Comparison of ENCODE assay signal across 8 cellular contexts in genomic region chr1:154407866-154408777, GRCh38. TPM values are rescaled to one million over a fixed set of nuclear protein-coding genes. Genes with fewer than 3 reads are reported as not detected.
A peak's percentile ranks its signal among the peaks of the same experiment; 100 is the strongest.
DNase-seq lines count a peak whose midpoint lies in the region; ATAC-seq and TF ChIP-seq lines count a peak whose summit lies in the region.

No MANE protein-coding gene starts in this region.

- H3F3A ChIP-seq in SK-N-SH (replicated peaks; ENCODE audit: insufficient read depth) = peaks cover 4% of the 10 kb centered on the region

- no peak for TF ChIP-seq CTCF in SK-N-SH (IDR thresholded peaks at IDR 0.05)

- H3K4me1 ChIP-seq in SK-N-SH (ENCODE audit: control insufficient read depth in 1 of 2, insufficient read depth in 2 of 2, low read depth in 1 of 2, low read length in 1 of 2) (peaks cover 3 to 12% of the 10 kb centered on the region in 2 experiments; a peak in 2 of 4 replicates), subcutaneous abdominal adipose tissue (ENCODE audit: control insufficient read depth in 5 of 5, insufficient read depth in 5 of 5, low read length in 5 of 5) (peaks cover 13 to 63% (median 49%) of the 10 kb centered on the region in 5 donors)

- ATAC-seq in SK-N-SH treated with all-trans-retinoic acid at 6 μM for 48 hours = no peak
- ATAC-seq in activated T-helper 17 cell treated with anti-CD3 and anti-CD28 coated beads, Interleukin-2, amount 50 U/mL, for 72 hours (replicated peaks) = peak; percentile 3
- ATAC-seq in GM18870 (IDR thresholded peaks at IDR 0.05; ENCODE audit: unreplicated experiment) = no peak

- no peak overlapping the region for H3K9ac ChIP-seq in SK-N-SH
- H3K9ac ChIP-seq in subcutaneous abdominal adipose tissue (ENCODE audit: low read length in 5 of 5) = peak overlapping the region; percentile 53 to 99 (median 96)

- H3K9me2 ChIP-seq in SK-N-SH = no peaks in the 10 kb centered on the region

- H4K20me1 ChIP-seq in SK-N-SH (ENCODE audit: insufficient read depth) = no peaks in the 10 kb centered on the region

- peak overlapping the region; percentile 91 for H3K4me3 Mint-ChIP-seq in activated T-helper 17 cell treated with anti-CD3 and anti-CD28 coated beads, Interleukin-2, amount 50 U/mL, for 72 hours

- H3K4me3 ChIP-seq in SK-N-SH (ENCODE audit: low read depth in 2 of 2, low read length in 1 of 2) = no peak overlapping the region
- H3K4me3 ChIP-seq in subcutaneous abdominal adipose tissue (ENCODE audit: low read depth in 1 of 5, low read length in 5 of 5) = peak overlapping the region; percentile 76 to 96 (median 92)

- CTCF ChIA-PET in SK-N-SH (lab: Yijun Ruan, JAX) = interaction anchor here (0.6 to 1.1 kb wide), 3 partner anchors 9 to 73 kb away, joined by 3 read pairs; no protein-coding TSS in a partner anchor

- H3K27me3 ChIP-seq in SK-N-SH (ENCODE audit: insufficient read depth) (no peaks in the 10 kb centered on the region), subcutaneous abdominal adipose tissue (ENCODE audit: control insufficient read depth in 5 of 5, insufficient read depth in 4 of 5, low read length in 5 of 5) (no peaks in the 10 kb centered on the region)

- 90% methylated on average over 8 of the region's 8 CpGs for WGBS in SK-N-SH (ENCODE audit: low lambda C conversion rate)

- no peak for TF ChIP-seq RAD21 in SK-N-SH (IDR thresholded peaks at IDR 0.05; ENCODE audit: low read length)

- H3K27ac Mint-ChIP-seq in activated T-helper 17 cell treated with anti-CD3 and anti-CD28 coated beads, Interleukin-2, amount 50 U/mL, for 72 hours = peak overlapping the region; percentile 87

- no peaks in the 10 kb centered on the region for H3K36me3 ChIP-seq in SK-N-SH (replicated peaks in 1 of 2; ENCODE audit: control insufficient read depth in 1 of 2, insufficient read depth in 2 of 2, low read length in 1 of 2)
- H3K36me3 ChIP-seq in subcutaneous abdominal adipose tissue (ENCODE audit: control insufficient read depth in 5 of 5, insufficient read depth in 5 of 5, low read length in 5 of 5) = peaks cover 0 to 5% (median 2%) of the 10 kb centered on the region in 5 donors

- DNase-seq in SK-N-SH = no peak
- peak; percentile 85 for DNase-seq in left kidney (ENCODE audit: low read depth, low spot score)
- no peak for DNase-seq in inferior parietal cortex (ENCODE audit: extremely low spot score)
- no peak for DNase-seq in amniotic stem cell (lab: John Stamatoyannopoulos, UW)

- H2AFZ ChIP-seq in SK-N-SH (ENCODE audit: low read depth) = no peak overlapping the region; the same call in 1 of the 2 replicates

- H3K36me3 Mint-ChIP-seq in activated T-helper 17 cell treated with anti-CD3 and anti-CD28 coated beads, Interleukin-2, amount 50 U/mL, for 72 hours (ENCODE audit: low read depth) = peaks cover 57% of the 10 kb centered on the region

- 0 out of 2 replicates have a peak overlapping the region, but pooled peaks have one; percentile 92 for H3K4me2 ChIP-seq in SK-N-SH

- H3K9me3 ChIP-seq in SK-N-SH = no peaks in the 10 kb centered on the region
- no peaks in the 10 kb centered on the region for H3K9me3 ChIP-seq in subcutaneous abdominal adipose tissue (ENCODE audit: control insufficient read depth in 5 of 5, low read length in 5 of 5)

- TF ChIP-seq EP300 in SK-N-SH (IDR thresholded peaks at IDR 0.05; ENCODE audit: borderline replicate concordance in 1 of 2, low read depth in 1 of 2, low read length in 1 of 2) = no peak

- H3K4me1 Mint-ChIP-seq in activated T-helper 17 cell treated with anti-CD3 and anti-CD28 coated beads, Interleukin-2, amount 50 U/mL, for 72 hours = peaks cover 48% of the 10 kb centered on the region

- H3K79me2 ChIP-seq in SK-N-SH (ENCODE audit: insufficient read depth) = no peaks in the 10 kb centered on the region; the same call in 1 of the 2 replicates

- H3K9me3 Mint-ChIP-seq in activated T-helper 17 cell treated with anti-CD3 and anti-CD28 coated beads, Interleukin-2, amount 50 U/mL, for 72 hours = no peaks in the 10 kb centered on the region

- POLR2A ChIA-PET in SK-N-SH (lab: Yijun Ruan, JAX) = interaction anchor here (0.5 kb wide), 1 partner anchor 29 kb away, joined by 3 read pairs; no protein-coding TSS in a partner anchor

- no peak overlapping the region for H3K27ac ChIP-seq in SK-N-SH (ENCODE audit: low read depth in 2 of 2, low read length in 1 of 2)
- peak overlapping the region; percentile 97 for H3K27ac ChIP-seq in subcutaneous abdominal adipose tissue (ENCODE audit: low read depth, low read length)

- no peaks in the 10 kb centered on the region for H3K27me3 Mint-ChIP-seq in activated T-helper 17 cell treated with anti-CD3 and anti-CD28 coated beads, Interleukin-2, amount 50 U/mL, for 72 hours

TF ChIP-seq in SK-N-SH, 30 proteins besides CTCF, POLR2A, EP300 and RAD21 (continues in another document):
- no peak for TF ChIP-seq ELF1 (IDR thresholded peaks at IDR 0.05)
- TF ChIP-seq, protein P1, sequence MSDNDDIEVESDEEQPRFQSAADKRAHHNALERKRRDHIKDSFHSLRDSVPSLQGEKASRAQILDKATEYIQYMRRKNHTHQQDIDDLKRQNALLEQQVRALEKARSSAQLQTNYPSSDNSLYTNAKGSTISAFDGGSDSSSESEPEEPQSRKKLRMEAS (IDR thresholded peaks at IDR 0.05; ENCODE audit: low read depth) = no peak
- TF ChIP-seq PBX3 (IDR thresholded peaks at IDR 0.05) = no peak
- no peak for TF ChIP-seq USF1 (IDR thresholded peaks at IDR 0.05; ENCODE audit: borderline replicate concordance, low read depth)
- no peak for TF ChIP-seq FOSL2 (IDR thresholded peaks at IDR 0.05; ENCODE audit: borderline replicate concordance, low read depth)
- no peak for TF ChIP-seq POLR2AphosphoS5 (IDR thresholded peaks at IDR 0.05; ENCODE audit: low read depth, low read length)
- no peak for TF ChIP-seq EZH2phosphoT487 (IDR thresholded peaks at IDR 0.05; ENCODE audit: borderline replicate concordance, low read depth)

TF ChIP-seq in SK-N-SH treated with all-trans-retinoic acid at 6 μM for 48 hours, 23 proteins besides CTCF, POLR2A, EP300 and RAD21:
- TF ChIP-seq CSDC2 (CRISPR knock-in tag; IDR thresholded peaks at IDR 0.05) (no peak), TCF4 (CRISPR knock-in tag; IDR thresholded peaks at IDR 0.05; ENCODE audit: borderline replicate concordance) (no peak), PPARA (CRISPR knock-in tag; IDR thresholded peaks at IDR 0.05; ENCODE audit: borderline replicate concordance) (no peak), GLIS3 (CRISPR knock-in tag; IDR thresholded peaks at IDR 0.05) (no peak), PATZ1 (CRISPR knock-in tag; IDR thresholded peaks at IDR 0.05; ENCODE audit: borderline replicate concordance) (no peak), ZFP3 (CRISPR knock-in tag; IDR thresholded peaks at IDR 0.05) (no peak), ZFP30 (CRISPR knock-in tag; IDR thresholded peaks at IDR 0.05) (no peak), ZNF565 (CRISPR knock-in tag; conservative IDR thresholded peaks at IDR 0.05; ENCODE audit: low read depth) (no peak), ISL1 (CRISPR knock-in tag; IDR thresholded peaks at IDR 0.05) (no peak), SNAI2 (CRISPR knock-in tag; IDR thresholded peaks at IDR 0.05) (no peak), OSR1 (CRISPR knock-in tag; IDR thresholded peaks at IDR 0.05) (no peak)
- TF ChIP-seq, protein P2, sequence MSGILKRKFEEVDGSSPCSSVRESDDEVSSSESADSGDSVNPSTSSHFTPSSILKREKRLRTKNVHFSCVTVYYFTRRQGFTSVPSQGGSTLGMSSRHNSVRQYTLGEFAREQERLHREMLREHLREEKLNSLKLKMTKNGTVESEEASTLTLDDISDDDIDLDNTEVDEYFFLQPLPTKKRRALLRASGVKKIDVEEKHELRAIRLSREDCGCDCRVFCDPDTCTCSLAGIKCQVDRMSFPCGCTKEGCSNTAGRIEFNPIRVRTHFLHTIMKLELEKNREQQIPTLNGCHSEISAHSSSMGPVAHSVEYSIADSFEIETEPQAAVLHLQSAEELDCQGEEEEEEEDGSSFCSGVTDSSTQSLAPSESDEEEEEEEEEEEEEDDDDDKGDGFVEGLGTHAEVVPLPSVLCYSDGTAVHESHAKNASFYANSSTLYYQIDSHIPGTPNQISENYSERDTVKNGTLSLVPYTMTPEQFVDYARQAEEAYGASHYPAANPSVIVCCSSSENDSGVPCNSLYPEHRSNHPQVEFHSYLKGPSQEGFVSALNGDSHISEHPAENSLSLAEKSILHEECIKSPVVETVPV (CRISPR knock-in tag; IDR thresholded peaks at IDR 0.05) = no peak
TF ChIP-seq in SK-N-SH treated with all-trans-retinoic acid at 6 μM for 48 hours: peak in this region for 0.

RNA-seq across cellular contexts. Expression of gene IL6R, which starts 3.0 kb away (rescaled TPM):
- polyA plus RNA-seq in SK-N-SH (2012; rRNA removed) = 1.4 and 2.8 TPM in 2 replicates
- polyA plus RNA-seq in SK-N-SH (2012; cell fraction: cytosol; rRNA removed) = 0.97 and 1.5 TPM in 2 replicates
- polyA plus RNA-seq in SK-N-SH (2012; cell fraction: nucleus; rRNA removed) = 1.8 and 3.7 TPM in 2 replicates
- total RNA-seq in activated T-helper 17 cell treated with anti-CD3 and anti-CD28 coated beads, Interleukin-2, amount 50 U/mL, for 72 hours = 10 to 100 TPM; 38.2 to 41.2 TPM

Comparison
In these comparisons a context has a peak if more than half of its experiments do, and no peak if none do; other contexts are left out.
1. H3K4me3 ChIP-seq: peak in subcutaneous abdominal adipose tissue (5 of 5); none in SK-N-SH (0 of 2).